ENCODE assay signal across 1 cellular context in the genomic region with DNA sequence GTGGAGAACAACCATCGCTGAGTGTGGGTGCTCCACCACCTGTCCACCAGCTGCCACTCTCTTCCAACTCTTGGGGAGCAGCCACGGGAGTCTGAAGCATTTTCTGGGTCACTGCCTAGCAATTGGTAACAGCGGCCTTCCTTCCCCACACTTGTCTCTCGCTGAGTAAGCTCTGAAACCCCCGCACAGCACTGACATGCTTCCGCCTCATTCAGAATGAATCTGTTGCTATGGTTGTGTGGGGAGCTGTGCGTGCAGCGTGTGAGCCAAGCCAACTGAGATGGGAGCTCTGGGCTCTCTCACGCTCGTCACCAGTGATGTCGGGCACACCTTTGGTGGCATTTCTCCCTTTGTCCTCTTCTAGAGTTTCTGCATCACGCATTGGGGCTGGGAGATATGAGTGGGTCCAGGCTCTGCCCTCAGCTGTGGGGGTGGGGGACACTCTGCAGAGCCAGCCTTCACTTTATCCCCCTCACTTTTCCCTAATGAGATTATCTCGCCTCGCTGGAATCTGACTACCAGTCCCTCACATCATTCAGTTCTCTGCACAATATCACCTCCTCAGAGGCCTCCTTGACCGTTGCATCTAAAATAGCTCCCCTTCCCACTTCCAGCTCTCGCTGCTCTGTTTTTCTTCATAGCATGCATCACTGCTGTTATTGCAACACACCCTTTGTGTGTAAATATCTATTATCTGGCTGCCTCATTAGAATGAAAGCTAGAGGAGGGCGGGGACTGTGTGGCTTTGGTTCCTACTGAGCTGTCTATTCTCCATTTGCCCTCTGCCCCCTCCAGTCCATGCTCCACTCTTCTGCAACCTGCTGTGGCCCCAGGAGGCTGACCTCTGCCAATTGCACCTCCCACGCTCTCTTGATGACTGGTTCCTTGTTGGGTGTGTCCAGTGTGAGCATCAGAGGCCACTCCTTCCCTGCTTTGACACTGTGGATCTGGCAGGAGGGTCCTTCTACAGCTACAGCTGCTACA.
TF ChIP-seq lines count a peak whose summit lies in the region.

No MANE protein-coding gene starts in this region.

TF ChIP-seq in GM12878, 131 proteins besides CTCF, POLR2A, EP300 and RAD21 (continued from another document and continues in another):
- TF ChIP-seq ELK1 (IDR thresholded peaks at IDR 0.05; ENCODE audit: low read depth, low read length) (no peak; the same call in 1 of the 2 replicates), TAF1 (IDR thresholded peaks at IDR 0.05; ENCODE audit: borderline replicate concordance, low read depth, low read length) (no peak), HCFC1 (IDR thresholded peaks at IDR 0.05; ENCODE audit: low read length) (no peak), NR2C2 (IDR thresholded peaks at IDR 0.05; ENCODE audit: borderline replicate concordance, control insufficient read depth, insufficient read length, low read depth) (no peak), CHD2 (IDR thresholded peaks at IDR 0.05; ENCODE audit: borderline replicate concordance, low read depth, low read length) (peak; percentile 80), CBX5 (IDR thresholded peaks at IDR 0.05; ENCODE audit: low read depth) (no peak), TCF7 (IDR thresholded peaks at IDR 0.05; ENCODE audit: borderline replicate concordance) (no peak), EGR1 (IDR thresholded peaks at IDR 0.05; ENCODE audit: borderline replicate concordance in 1 of 2, low read depth in 2 of 2, low read length in 2 of 2) (peak in 1 of 2 experiments; percentile 84; a peak in 2 of 3 replicates), LARP7 (IDR thresholded peaks at IDR 0.05) (no peak), SMAD1 (IDR thresholded peaks at IDR 0.05; ENCODE audit: low read depth, partially characterized antibody) (no peak), SIX5 (IDR thresholded peaks at IDR 0.05; ENCODE audit: low read depth, low read length, severe bottlenecking) (no peak), EZH2 (IDR thresholded peaks at IDR 0.05; ENCODE audit: borderline replicate concordance, control insufficient read depth, low read depth, low read length) (no peak), BRCA1 (IDR thresholded peaks at IDR 0.05; ENCODE audit: low read depth, low read length) (no peak), TBL1XR1 (IDR thresholded peaks at IDR 0.05; ENCODE audit: low read depth, low read length) (peak; percentile 76; the same call in 1 of the 2 replicates), DPF2 (IDR thresholded peaks at IDR 0.05) (peak; percentile 84), CHD1 (IDR thresholded peaks at IDR 0.05; ENCODE audit: low read depth, low read length) (no peak), SIN3A (IDR thresholded peaks at IDR 0.05; ENCODE audit: low read depth, low read length) (no peak; the same call in 1 of the 2 replicates), YBX1 (IDR thresholded peaks at IDR 0.05) (no peak), NFXL1 (IDR thresholded peaks at IDR 0.05; ENCODE audit: borderline replicate concordance) (no peak), TCF12 (IDR thresholded peaks at IDR 0.05; ENCODE audit: low read depth, low read length) (peak; percentile 91), ZNF384 (IDR thresholded peaks at IDR 0.05; ENCODE audit: borderline replicate concordance, low read depth, low read length) (no peak)
- TF ChIP-seq, protein P1, sequence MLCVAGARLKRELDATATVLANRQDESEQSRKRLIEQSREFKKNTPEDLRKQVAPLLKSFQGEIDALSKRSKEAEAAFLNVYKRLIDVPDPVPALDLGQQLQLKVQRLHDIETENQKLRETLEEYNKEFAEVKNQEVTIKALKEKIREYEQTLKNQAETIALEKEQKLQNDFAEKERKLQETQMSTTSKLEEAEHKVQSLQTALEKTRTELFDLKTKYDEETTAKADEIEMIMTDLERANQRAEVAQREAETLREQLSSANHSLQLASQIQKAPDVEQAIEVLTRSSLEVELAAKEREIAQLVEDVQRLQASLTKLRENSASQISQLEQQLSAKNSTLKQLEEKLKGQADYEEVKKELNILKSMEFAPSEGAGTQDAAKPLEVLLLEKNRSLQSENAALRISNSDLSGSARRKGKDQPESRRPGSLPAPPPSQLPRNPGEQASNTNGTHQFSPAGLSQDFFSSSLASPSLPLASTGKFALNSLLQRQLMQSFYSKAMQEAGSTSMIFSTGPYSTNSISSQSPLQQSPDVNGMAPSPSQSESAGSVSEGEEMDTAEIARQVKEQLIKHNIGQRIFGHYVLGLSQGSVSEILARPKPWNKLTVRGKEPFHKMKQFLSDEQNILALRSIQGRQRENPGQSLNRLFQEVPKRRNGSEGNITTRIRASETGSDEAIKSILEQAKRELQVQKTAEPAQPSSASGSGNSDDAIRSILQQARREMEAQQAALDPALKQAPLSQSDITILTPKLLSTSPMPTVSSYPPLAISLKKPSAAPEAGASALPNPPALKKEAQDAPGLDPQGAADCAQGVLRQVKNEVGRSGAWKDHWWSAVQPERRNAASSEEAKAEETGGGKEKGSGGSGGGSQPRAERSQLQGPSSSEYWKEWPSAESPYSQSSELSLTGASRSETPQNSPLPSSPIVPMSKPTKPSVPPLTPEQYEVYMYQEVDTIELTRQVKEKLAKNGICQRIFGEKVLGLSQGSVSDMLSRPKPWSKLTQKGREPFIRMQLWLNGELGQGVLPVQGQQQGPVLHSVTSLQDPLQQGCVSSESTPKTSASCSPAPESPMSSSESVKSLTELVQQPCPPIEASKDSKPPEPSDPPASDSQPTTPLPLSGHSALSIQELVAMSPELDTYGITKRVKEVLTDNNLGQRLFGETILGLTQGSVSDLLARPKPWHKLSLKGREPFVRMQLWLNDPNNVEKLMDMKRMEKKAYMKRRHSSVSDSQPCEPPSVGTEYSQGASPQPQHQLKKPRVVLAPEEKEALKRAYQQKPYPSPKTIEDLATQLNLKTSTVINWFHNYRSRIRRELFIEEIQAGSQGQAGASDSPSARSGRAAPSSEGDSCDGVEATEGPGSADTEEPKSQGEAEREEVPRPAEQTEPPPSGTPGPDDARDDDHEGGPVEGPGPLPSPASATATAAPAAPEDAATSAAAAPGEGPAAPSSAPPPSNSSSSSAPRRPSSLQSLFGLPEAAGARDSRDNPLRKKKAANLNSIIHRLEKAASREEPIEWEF (IDR thresholded peaks at IDR 0.05; ENCODE audit: insufficient replicate concordance, low read depth, low read length): peak; percentile 65
- TF ChIP-seq, protein P2, sequence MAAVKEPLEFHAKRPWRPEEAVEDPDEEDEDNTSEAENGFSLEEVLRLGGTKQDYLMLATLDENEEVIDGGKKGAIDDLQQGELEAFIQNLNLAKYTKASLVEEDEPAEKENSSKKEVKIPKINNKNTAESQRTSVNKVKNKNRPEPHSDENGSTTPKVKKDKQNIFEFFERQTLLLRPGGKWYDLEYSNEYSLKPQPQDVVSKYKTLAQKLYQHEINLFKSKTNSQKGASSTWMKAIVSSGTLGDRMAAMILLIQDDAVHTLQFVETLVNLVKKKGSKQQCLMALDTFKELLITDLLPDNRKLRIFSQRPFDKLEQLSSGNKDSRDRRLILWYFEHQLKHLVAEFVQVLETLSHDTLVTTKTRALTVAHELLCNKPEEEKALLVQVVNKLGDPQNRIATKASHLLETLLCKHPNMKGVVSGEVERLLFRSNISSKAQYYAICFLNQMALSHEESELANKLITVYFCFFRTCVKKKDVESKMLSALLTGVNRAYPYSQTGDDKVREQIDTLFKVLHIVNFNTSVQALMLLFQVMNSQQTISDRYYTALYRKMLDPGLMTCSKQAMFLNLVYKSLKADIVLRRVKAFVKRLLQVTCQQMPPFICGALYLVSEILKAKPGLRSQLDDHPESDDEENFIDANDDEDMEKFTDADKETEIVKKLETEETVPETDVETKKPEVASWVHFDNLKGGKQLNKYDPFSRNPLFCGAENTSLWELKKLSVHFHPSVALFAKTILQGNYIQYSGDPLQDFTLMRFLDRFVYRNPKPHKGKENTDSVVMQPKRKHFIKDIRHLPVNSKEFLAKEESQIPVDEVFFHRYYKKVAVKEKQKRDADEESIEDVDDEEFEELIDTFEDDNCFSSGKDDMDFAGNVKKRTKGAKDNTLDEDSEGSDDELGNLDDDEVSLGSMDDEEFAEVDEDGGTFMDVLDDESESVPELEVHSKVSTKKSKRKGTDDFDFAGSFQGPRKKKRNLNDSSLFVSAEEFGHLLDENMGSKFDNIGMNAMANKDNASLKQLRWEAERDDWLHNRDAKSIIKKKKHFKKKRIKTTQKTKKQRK (IDR thresholded peaks at IDR 0.05; ENCODE audit: low read depth, low read length): no peak
- TF ChIP-seq, protein P3, sequence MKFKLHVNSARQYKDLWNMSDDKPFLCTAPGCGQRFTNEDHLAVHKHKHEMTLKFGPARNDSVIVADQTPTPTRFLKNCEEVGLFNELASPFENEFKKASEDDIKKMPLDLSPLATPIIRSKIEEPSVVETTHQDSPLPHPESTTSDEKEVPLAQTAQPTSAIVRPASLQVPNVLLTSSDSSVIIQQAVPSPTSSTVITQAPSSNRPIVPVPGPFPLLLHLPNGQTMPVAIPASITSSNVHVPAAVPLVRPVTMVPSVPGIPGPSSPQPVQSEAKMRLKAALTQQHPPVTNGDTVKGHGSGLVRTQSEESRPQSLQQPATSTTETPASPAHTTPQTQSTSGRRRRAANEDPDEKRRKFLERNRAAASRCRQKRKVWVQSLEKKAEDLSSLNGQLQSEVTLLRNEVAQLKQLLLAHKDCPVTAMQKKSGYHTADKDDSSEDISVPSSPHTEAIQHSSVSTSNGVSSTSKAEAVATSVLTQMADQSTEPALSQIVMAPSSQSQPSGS (IDR thresholded peaks at IDR 0.05; ENCODE audit: low read length): peak; percentile 48; the same call in 1 of the 2 replicates
- TF ChIP-seq, protein P4, sequence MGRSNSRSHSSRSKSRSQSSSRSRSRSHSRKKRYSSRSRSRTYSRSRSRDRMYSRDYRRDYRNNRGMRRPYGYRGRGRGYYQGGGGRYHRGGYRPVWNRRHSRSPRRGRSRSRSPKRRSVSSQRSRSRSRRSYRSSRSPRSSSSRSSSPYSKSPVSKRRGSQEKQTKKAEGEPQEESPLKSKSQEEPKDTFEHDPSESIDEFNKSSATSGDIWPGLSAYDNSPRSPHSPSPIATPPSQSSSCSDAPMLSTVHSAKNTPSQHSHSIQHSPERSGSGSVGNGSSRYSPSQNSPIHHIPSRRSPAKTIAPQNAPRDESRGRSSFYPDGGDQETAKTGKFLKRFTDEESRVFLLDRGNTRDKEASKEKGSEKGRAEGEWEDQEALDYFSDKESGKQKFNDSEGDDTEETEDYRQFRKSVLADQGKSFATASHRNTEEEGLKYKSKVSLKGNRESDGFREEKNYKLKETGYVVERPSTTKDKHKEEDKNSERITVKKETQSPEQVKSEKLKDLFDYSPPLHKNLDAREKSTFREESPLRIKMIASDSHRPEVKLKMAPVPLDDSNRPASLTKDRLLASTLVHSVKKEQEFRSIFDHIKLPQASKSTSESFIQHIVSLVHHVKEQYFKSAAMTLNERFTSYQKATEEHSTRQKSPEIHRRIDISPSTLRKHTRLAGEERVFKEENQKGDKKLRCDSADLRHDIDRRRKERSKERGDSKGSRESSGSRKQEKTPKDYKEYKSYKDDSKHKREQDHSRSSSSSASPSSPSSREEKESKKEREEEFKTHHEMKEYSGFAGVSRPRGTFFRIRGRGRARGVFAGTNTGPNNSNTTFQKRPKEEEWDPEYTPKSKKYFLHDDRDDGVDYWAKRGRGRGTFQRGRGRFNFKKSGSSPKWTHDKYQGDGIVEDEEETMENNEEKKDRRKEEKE (IDR thresholded peaks at IDR 0.05): no peak
- TF ChIP-seq, protein P5, sequence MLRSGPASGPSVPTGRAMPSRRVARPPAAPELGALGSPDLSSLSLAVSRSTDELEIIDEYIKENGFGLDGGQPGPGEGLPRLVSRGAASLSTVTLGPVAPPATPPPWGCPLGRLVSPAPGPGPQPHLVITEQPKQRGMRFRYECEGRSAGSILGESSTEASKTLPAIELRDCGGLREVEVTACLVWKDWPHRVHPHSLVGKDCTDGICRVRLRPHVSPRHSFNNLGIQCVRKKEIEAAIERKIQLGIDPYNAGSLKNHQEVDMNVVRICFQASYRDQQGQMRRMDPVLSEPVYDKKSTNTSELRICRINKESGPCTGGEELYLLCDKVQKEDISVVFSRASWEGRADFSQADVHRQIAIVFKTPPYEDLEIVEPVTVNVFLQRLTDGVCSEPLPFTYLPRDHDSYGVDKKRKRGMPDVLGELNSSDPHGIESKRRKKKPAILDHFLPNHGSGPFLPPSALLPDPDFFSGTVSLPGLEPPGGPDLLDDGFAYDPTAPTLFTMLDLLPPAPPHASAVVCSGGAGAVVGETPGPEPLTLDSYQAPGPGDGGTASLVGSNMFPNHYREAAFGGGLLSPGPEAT (IDR thresholded peaks at IDR 0.05; ENCODE audit: low read depth): peak; percentile 76; the same call in 1 of the 2 replicates
- TF ChIP-seq, protein P6, sequence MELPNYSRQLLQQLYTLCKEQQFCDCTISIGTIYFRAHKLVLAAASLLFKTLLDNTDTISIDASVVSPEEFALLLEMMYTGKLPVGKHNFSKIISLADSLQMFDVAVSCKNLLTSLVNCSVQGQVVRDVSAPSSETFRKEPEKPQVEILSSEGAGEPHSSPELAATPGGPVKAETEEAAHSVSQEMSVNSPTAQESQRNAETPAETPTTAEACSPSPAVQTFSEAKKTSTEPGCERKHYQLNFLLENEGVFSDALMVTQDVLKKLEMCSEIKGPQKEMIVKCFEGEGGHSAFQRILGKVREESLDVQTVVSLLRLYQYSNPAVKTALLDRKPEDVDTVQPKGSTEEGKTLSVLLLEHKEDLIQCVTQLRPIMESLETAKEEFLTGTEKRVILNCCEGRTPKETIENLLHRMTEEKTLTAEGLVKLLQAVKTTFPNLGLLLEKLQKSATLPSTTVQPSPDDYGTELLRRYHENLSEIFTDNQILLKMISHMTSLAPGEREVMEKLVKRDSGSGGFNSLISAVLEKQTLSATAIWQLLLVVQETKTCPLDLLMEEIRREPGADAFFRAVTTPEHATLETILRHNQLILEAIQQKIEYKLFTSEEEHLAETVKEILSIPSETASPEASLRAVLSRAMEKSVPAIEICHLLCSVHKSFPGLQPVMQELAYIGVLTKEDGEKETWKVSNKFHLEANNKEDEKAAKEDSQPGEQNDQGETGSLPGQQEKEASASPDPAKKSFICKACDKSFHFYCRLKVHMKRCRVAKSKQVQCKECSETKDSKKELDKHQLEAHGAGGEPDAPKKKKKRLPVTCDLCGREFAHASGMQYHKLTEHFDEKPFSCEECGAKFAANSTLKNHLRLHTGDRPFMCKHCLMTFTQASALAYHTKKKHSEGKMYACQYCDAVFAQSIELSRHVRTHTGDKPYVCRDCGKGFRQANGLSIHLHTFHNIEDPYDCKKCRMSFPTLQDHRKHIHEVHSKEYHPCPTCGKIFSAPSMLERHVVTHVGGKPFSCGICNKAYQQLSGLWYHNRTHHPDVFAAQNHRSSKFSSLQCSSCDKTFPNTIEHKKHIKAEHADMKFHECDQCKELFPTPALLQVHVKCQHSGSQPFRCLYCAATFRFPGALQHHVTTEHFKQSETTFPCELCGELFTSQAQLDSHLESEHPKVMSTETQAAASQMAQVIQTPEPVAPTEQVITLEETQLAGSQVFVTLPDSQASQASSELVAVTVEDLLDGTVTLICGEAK (IDR thresholded peaks at IDR 0.05; ENCODE audit: borderline replicate concordance): no peak; the same call in 1 of the 2 replicates
- TF ChIP-seq, protein P7, sequence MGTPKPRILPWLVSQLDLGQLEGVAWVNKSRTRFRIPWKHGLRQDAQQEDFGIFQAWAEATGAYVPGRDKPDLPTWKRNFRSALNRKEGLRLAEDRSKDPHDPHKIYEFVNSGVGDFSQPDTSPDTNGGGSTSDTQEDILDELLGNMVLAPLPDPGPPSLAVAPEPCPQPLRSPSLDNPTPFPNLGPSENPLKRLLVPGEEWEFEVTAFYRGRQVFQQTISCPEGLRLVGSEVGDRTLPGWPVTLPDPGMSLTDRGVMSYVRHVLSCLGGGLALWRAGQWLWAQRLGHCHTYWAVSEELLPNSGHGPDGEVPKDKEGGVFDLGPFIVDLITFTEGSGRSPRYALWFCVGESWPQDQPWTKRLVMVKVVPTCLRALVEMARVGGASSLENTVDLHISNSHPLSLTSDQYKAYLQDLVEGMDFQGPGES (IDR thresholded peaks at IDR 0.05): no peak
